19 cellular contexts compared by ENCODE assay signal in the genomic region with DNA sequence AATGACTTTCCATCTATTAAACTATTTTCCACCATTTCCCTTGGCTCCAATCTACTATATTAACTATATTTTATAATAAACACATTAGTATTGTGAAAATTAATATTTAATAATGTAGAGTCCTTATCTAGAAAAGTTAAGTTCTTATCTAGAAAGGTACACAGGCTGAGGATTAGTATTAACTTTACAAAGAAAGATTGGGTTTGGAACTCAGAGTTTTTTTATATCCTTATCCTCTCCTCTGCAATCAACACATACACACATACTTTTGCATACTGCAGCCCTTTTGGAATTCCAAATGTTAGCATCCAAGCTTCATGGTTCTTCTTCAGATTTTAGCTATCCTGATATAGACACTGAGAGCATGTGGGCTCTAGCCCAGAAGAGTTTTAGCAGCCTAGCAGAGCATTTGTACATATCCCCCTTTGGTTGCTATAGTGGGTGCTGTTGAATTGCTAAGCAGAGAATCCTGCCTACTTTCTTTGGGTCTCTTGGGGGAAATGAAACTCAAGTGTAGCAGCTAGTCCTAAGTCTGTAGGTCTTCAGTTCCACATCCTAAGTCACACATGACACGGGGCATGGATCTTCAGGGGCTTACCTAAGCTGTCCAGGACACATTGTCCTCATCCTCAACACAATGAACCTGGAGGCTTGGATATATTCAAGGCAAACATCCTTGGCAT.
DNase-seq lines count a peak whose midpoint lies in the region; ATAC-seq, FAIRE-seq and TF ChIP-seq lines count a peak whose summit lies in the region.
"Had no signal": no experiment of that assay in that cellular context is flagged by ENCODE, and none has a peak within 500 bp of the region (broad histone marks: within the 10 kb centered on the region; RNA-seq: fewer than 3 reads in every experiment).

No MANE protein-coding gene starts in this region.

- no peak for DNase-seq in IMR-90
- peak; percentile 77 for DNase-seq in NOMO-1 treated with DMSO at 0.1 percent for 48 hours (lab: John Stamatoyannopoulos, UW; ENCODE audit: unreplicated experiment)
- no peak for DNase-seq in GM12878 (ENCODE audit: low read depth, low spot score)
- peak; percentile 28 for DNase-seq in small intestine
- DNase-seq in activated CD4-positive, CD25-positive, alpha-beta regulatory T cell treated with anti-CD3 and anti-CD28 coated beads, Interleukin-2, amount 50 U/mL, for 72 hours: no peak
- no peak for DNase-seq in stimulated activated CD4-positive, alpha-beta T cell treated with anti-CD3 and anti-CD28 coated beads, Interleukin-1b, Interleukin-23, amount 100 ng/mL, for 48 hours
- DNase-seq in stimulated activated CD4-positive, alpha-beta T cell treated with anti-CD3 and anti-CD28 coated beads, Interleukin-2, amount 100 ng/mL, for 24 hours: no peak
- DNase-seq: CD4-positive, CD25-positive, alpha-beta regulatory T cell; COR-L47; DMS 273 treated with DMSO at 0.1 percent for 48 hours; DND-41; H9; NCI-H1105; NCI-H2081; NCI-H2171 treated with DMSO at 0.1 percent for 48 hours; NCI-H446 treated with DMSO at 0.1 percent for 48 hours had no signal

- no peak for TF ChIP-seq EP300 in GM12878 (IDR thresholded peaks at IDR 0.05; ENCODE audit: borderline replicate concordance in 1 of 2, control insufficient read depth in 1 of 2, low read depth in 2 of 2, low read length in 2 of 2)

- peak overlapping the region; percentile 47; the same call in 1 of the 2 replicates for H3K14ac ChIP-seq in IMR-90 (replicated peaks; ENCODE audit: low read depth, low read length)

- no peak for TF ChIP-seq POLR2A in IMR-90 (IDR thresholded peaks at IDR 0.05; ENCODE audit: low read depth, low read length)
- TF ChIP-seq POLR2A in GM12878 (IDR thresholded peaks at IDR 0.05; ENCODE audit: low read depth, low read length): no peak

- RAD21 ChIA-PET in GM12878 (lab: Charles Lee; ENCODE audit: unreplicated experiment): interaction anchor here (0.7 to 1.0 kb wide), 2 partner anchors 240 to 269 kb away, joined by 3 read pairs; no protein-coding TSS in a partner anchor

- ATAC-seq in IMR-90 (ENCODE audit: low read depth): no peak
- ATAC-seq in GM12878: peak; percentile 54
- ATAC-seq in HG03045 (IDR thresholded peaks at IDR 0.05; ENCODE audit: unreplicated experiment): no peak

- H3K4me1 ChIP-seq in IMR-90 (ENCODE audit: control insufficient read depth, insufficient read depth, low read length) (peaks cover 12% of the 10 kb centered on the region), GM12878 (ENCODE audit: control insufficient read depth, insufficient read depth, low read length) (no peaks in the 10 kb centered on the region), small intestine (ENCODE audit: control insufficient read depth in 2 of 2, insufficient read depth in 1 of 2, low read depth in 1 of 2, low read length in 1 of 2) (no peaks in the 10 kb centered on the region)
- H3K4me1 ChIP-seq: SJSA1 had no signal

- H3K9ac ChIP-seq in IMR-90 (ENCODE audit: low read depth, low read length): no peak overlapping the region
- H3K9ac ChIP-seq in GM12878 (ENCODE audit: control insufficient read depth, insufficient read depth, low read length): no peak overlapping the region
- H3K9ac ChIP-seq: KMS-11 had no signal

- intact Hi-C loops in IMR-90 (cut with micrococcal nuclease) (loop anchor here (10.0 kb wide), 1 partner anchor 391 kb away; no protein-coding TSS in a partner anchor), GM12878 (cut with micrococcal nuclease; ENCODE audit: unreplicated experiment) (loop anchor here (10.0 kb wide), 3 partner anchors 239 to 901 kb away; a partner anchor contains a TSS)

- no CpG with 5 or more reads among the region's 1 CpG for WGBS in IMR-90 (ENCODE audit: extremely low coverage in 2 of 2, insufficient read length in 1 of 2), 2 experiments
- WGBS in GM12878 (ENCODE audit: insufficient coverage, insufficient replicate concordance, low lambda C conversion rate, missing lambda C conversion rate): 10% methylated on average over 1 of the region's 1 CpG
- WGBS in small intestine, 3 donors: 11 to 73% (median 42%) methylated on average over 1 of the region's 1 CpG

- H2BK15ac ChIP-seq in IMR-90 (ENCODE audit: low read depth, low read length): peak overlapping the region; percentile 62; the same call in 1 of the 3 replicates

- H2BK5ac ChIP-seq in IMR-90 (ENCODE audit: low read depth, low read length, poor library complexity, severe bottlenecking): peak overlapping the region; percentile 21

- H3K27me3 ChIP-seq in IMR-90 (ENCODE audit: control insufficient read depth, insufficient read depth, low read length): 0 out of 2 replicates have a peak, but pooled peaks cover 2% of the 10 kb centered on the region
- no peaks in the 10 kb centered on the region for H3K27me3 ChIP-seq in GM12878 (replicated peaks in 1 of 2; ENCODE audit: control insufficient read depth in 2 of 2, insufficient read depth in 2 of 2, low read length in 1 of 2)
- H3K27me3 ChIP-seq in small intestine (ENCODE audit: control insufficient read depth in 2 of 2, insufficient read depth in 2 of 2, low read length in 2 of 2): no peaks in the 10 kb centered on the region
- H3K27me3 ChIP-seq: SJSA1 had no signal

- no peaks in the 10 kb centered on the region for H3K79me1 ChIP-seq in IMR-90 (ENCODE audit: low read depth in 1 of 2, low read length in 2 of 2)

- TF ChIP-seq CTCF in IMR-90 (conservative IDR thresholded peaks at IDR 0.05; ENCODE audit: low read depth, low read length) (no peak), GM12878 (IDR thresholded peaks at IDR 0.05 in 2 of 3, conservative IDR thresholded peaks at IDR 0.05 in 1 of 3; ENCODE audit: control insufficient read depth in 2 of 3, extremely low read depth in 1 of 3, insufficient read depth in 1 of 3, low read depth in 3 of 3, low read length in 3 of 3) (no peak)

- peak overlapping the region; percentile 87 for H2BK20ac ChIP-seq in IMR-90 (ENCODE audit: low read depth, low read length)

- no peak overlapping the region for H3K4me3 ChIP-seq in IMR-90 (ENCODE audit: insufficient read depth, low read depth, low read length)
- no peak overlapping the region for H3K4me3 ChIP-seq in GM12878
- no peak overlapping the region for H3K4me3 ChIP-seq in small intestine (ENCODE audit: low read depth in 1 of 2, low read length in 2 of 2)
- H3K4me3 ChIP-seq: SJSA1 had no signal

- peak overlapping the region; percentile 56 for H3K23ac ChIP-seq in IMR-90 (ENCODE audit: low read depth, low read length)

- H3K18ac ChIP-seq in IMR-90 (ENCODE audit: low read depth, low read length): peak overlapping the region; percentile 91

- H2AK9ac ChIP-seq in IMR-90 (replicated peaks; ENCODE audit: low read depth, low read length, poor library complexity): no peak overlapping the region

- H3K56ac ChIP-seq in IMR-90 (ENCODE audit: extremely low read depth, insufficient read depth, low read length): no peak overlapping the region

- dilution Hi-C loops in IMR-90 (cut with HindIII; ENCODE audit: low sequenced_read_pairs, unreplicated experiment): no loop called here

- H3K9me1 ChIP-seq in IMR-90 (ENCODE audit: insufficient read depth, low read length): no peaks in the 10 kb centered on the region

- CTCF ChIA-PET in IMR-90 (lab: Yijun Ruan, JAX): no interaction called here
- CTCF ChIA-PET in GM12878 (lab: Yijun Ruan, JAX): interaction anchor here (1.1 to 1.6 kb wide), 3 partner anchors 241 to 905 kb away, joined by 3 to 5 read pairs (median 3); a partner anchor contains a TSS

- SMC1A ChIA-PET in GM12878 (lab: Charles Lee; ENCODE audit: uncharacterized antibody, unreplicated experiment): no interaction called here

- POLR2A ChIA-PET in IMR-90 (lab: Charles Lee; ENCODE audit: unreplicated experiment): interaction anchor here (0.6 kb wide), 1 partner anchor 241 kb away, joined by 4 read pairs; no protein-coding TSS in a partner anchor
- POLR2A ChIA-PET in GM12878 (lab: Charles Lee): no interaction called here

- no peak overlapping the region for H3K4me2 ChIP-seq in IMR-90 (ENCODE audit: low read depth, low read length)
- H3K4me2 ChIP-seq in GM12878 (ENCODE audit: control insufficient read depth, insufficient read depth): no peak overlapping the region
- H3K4me2 ChIP-seq: KMS-11 had no signal

- in situ Hi-C loops in IMR-90 (cut with MboI; ENCODE audit: low sequenced_read_pairs): loop anchor here (5.0 to 10.0 kb wide), 2 partner anchors 241 to 901 kb away; a partner anchor contains a TSS
- in situ Hi-C loops in GM12878 (cut with MboI): no loop called here

- H2BK120ac ChIP-seq in IMR-90 (ENCODE audit: low read depth, low read length): peak overlapping the region; percentile 86

- FAIRE-seq in GM12878 (lab: Jason Lieb, UNC): no peak
- FAIRE-seq in small intestine (lab: Jason Lieb, UNC): no peak

- no TSS peak for BruUV-seq in IMR-90 (replicated peaks; lab: Mats Ljungman, UMichigan)
- BruUV-seq in GM12878 (replicated peaks; lab: Mats Ljungman, UMichigan): no TSS peak

- peak overlapping the region in 1 of 2 experiments; percentile 53; a peak in 3 of 4 replicates for H4K8ac ChIP-seq in IMR-90 (ENCODE audit: low read depth in 2 of 2, low read length in 2 of 2)

- H3K79me2 ChIP-seq in GM12878 (ENCODE audit: control insufficient read depth, insufficient read depth, low read length): no peaks in the 10 kb centered on the region

- H4K91ac ChIP-seq in IMR-90 (ENCODE audit: insufficient read depth, low read depth, low read length): peak overlapping the region; percentile 72

- peak overlapping the region; percentile 93 for H4K5ac ChIP-seq in IMR-90 (ENCODE audit: low read depth, low read length)

- TF ChIP-seq RAD21 in IMR-90 (IDR thresholded peaks at IDR 0.05; ENCODE audit: low read length) (no peak), GM12878 (IDR thresholded peaks at IDR 0.05; ENCODE audit: insufficient read depth, low read depth, low read length) (no peak)

- H3K36me3 ChIP-seq in IMR-90 (ENCODE audit: control insufficient read depth, insufficient read depth, low read length) (no peaks in the 10 kb centered on the region), GM12878 (ENCODE audit: control insufficient read depth in 2 of 2, insufficient read depth in 2 of 2, low read length in 1 of 2) (no peaks in the 10 kb centered on the region), small intestine (ENCODE audit: control insufficient read depth in 2 of 2, insufficient read depth in 2 of 2, low read length in 2 of 2) (no peaks in the 10 kb centered on the region)
- H3K36me3 ChIP-seq: SJSA1 had no signal

- H2AK5ac ChIP-seq in IMR-90 (ENCODE audit: low read depth, low read length): peak overlapping the region; percentile 91

- no peak overlapping the region for H3K27ac ChIP-seq in IMR-90 (ENCODE audit: insufficient read depth, low read length)
- no peak overlapping the region for H3K27ac ChIP-seq in GM12878 (ENCODE audit: control insufficient read depth, insufficient read depth)
- no peak overlapping the region for H3K27ac ChIP-seq in small intestine (ENCODE audit: low read depth in 1 of 2, low read length in 1 of 2)
- H3K27ac ChIP-seq: KMS-11, SJSA1 had no signal

- H3K4ac ChIP-seq in IMR-90 (ENCODE audit: low read depth, low read length): peak overlapping the region; percentile 79

- no peaks in the 10 kb centered on the region for H3K9me3 ChIP-seq in IMR-90 (ENCODE audit: control insufficient read depth, insufficient read depth, low read length)
- no peaks in the 10 kb centered on the region for H3K9me3 ChIP-seq in GM12878 (replicated peaks; ENCODE audit: control insufficient read depth, insufficient read depth, low read length)
- no peaks in the 10 kb centered on the region for H3K9me3 ChIP-seq in small intestine (ENCODE audit: control insufficient read depth, low read depth)
- H3K9me3 ChIP-seq: SJSA1 had no signal

- no peaks in the 10 kb centered on the region for H4K20me1 ChIP-seq in IMR-90 (ENCODE audit: insufficient read depth, low read length)
- H4K20me1 ChIP-seq in GM12878 (ENCODE audit: control insufficient read depth, insufficient read depth): no peaks in the 10 kb centered on the region

- H2AFZ ChIP-seq in IMR-90 (replicated peaks; ENCODE audit: low read length, poor library complexity): no peak overlapping the region
- no peak overlapping the region for H2AFZ ChIP-seq in GM12878 (ENCODE audit: control insufficient read depth, low read depth, low read length)

Comparison
In these comparisons a context has a peak if more than half of its experiments do, and no peak if none do; other contexts are left out.
1. DNase-seq: peak in NOMO-1 treated with DMSO at 0.1 percent for 48 hours (single experiment) and small intestine (single experiment); none in IMR-90 (single experiment), GM12878 (single experiment), activated CD4-positive, CD25-positive, alpha-beta regulatory T cell treated with anti-CD3 and anti-CD28 coated beads, Interleukin-2, amount 50 U/mL, for 72 hours (single experiment), stimulated activated CD4-positive, alpha-beta T cell treated with anti-CD3 and anti-CD28 coated beads, Interleukin-1b, Interleukin-23, amount 100 ng/mL, for 48 hours (single experiment) and stimulated activated CD4-positive, alpha-beta T cell treated with anti-CD3 and anti-CD28 coated beads, Interleukin-2, amount 100 ng/mL, for 24 hours (0 of 2).